Comparison of ENCODE assay signal across 1 cellular context in the genomic region with DNA sequence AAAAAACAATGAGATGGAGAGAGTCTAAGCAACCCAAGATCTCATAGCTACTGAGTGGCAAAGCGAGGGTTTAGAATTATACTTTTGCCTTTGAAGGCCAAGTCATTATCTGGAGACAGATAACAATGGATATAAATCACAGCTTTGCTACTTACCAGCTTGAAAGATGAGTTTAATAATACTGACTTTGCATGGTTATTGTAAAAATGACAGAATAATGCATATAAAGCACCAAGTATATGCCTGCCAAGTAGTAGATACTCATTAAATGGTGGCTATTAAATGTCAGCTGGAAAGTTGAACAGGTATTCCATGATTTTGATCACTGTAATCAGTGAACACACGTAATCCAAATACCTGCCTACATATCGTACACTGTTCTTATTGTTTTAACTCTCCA.
TF ChIP-seq lines count a peak whose summit lies in the region.

No MANE protein-coding gene starts in this region.

TF ChIP-seq in SK-N-SH, 30 proteins besides CTCF, POLR2A, EP300 and RAD21 (continued from another document):
- TF ChIP-seq SIN3A (IDR thresholded peaks at IDR 0.05; ENCODE audit: borderline replicate concordance, low read depth, low read length): no peak
- TF ChIP-seq, protein P1, sequence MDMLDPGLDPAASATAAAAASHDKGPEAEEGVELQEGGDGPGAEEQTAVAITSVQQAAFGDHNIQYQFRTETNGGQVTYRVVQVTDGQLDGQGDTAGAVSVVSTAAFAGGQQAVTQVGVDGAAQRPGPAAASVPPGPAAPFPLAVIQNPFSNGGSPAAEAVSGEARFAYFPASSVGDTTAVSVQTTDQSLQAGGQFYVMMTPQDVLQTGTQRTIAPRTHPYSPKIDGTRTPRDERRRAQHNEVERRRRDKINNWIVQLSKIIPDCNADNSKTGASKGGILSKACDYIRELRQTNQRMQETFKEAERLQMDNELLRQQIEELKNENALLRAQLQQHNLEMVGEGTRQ (IDR thresholded peaks at IDR 0.05; ENCODE audit: borderline replicate concordance, low read depth, low read length): no peak
- no peak for TF ChIP-seq NRF1 (IDR thresholded peaks at IDR 0.05; ENCODE audit: low read depth, low read length)
- no peak for TF ChIP-seq FOXM1 (IDR thresholded peaks at IDR 0.05; ENCODE audit: low read depth)
